10 cellular contexts compared by ENCODE assay signal in the genomic region with DNA sequence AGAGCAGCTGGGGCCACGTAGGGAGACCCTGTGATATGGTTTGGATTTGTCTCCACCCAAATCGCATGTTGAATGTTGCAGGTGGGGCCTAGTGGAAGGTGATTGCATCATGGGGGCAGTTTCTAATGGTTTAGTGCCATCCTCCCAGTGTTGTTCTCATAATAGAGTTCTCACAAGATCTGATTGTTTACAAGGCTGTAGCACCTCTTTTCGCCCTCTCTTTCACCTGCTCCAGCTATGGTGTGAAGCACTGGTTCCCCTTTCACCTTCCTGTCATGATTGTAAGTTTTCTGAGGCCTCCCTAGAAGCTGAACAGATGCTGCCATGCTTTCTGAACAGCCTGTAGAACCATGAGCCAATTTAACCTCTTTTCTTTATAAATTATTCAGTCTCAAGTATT.
DNase-seq lines count a peak whose midpoint lies in the region; ATAC-seq and TF ChIP-seq lines count a peak whose summit lies in the region.
"Had no signal": no experiment of that assay in that cellular context is flagged by ENCODE, and none has a peak within 500 bp of the region (broad histone marks: within the 10 kb centered on the region; RNA-seq: fewer than 3 reads in every experiment).

No MANE protein-coding gene starts in this region.

- H3K4me1 Mint-ChIP-seq in stimulated activated naive CD8-positive, alpha-beta T cell treated with anti-CD3 and anti-CD28 coated beads, Interleukin-15, Interleukin-2, amounts not matched to agents 100 ng/mL and 50 ng/mL, for 24 hours (ENCODE audit: low read depth): peaks cover 25% of the 10 kb centered on the region

- H3K27ac Mint-ChIP-seq in stimulated activated naive CD8-positive, alpha-beta T cell treated with anti-CD3 and anti-CD28 coated beads, Interleukin-15, Interleukin-2, amounts not matched to agents 100 ng/mL and 50 ng/mL, for 24 hours: peak overlapping the region; percentile 56

- no peak for DNase-seq in stimulated activated naive CD8-positive, alpha-beta T cell treated with anti-CD3 and anti-CD28 coated beads, Interleukin-15, Interleukin-2, amounts not matched to agents 100 U/mL and 50 U/mL, for 24 hours
- DNase-seq in DMS 273 treated with DMSO at 0.1 percent for 48 hours (lab: John Stamatoyannopoulos, UW) (no peak), GM13977 (ENCODE audit: low spot score) (no peak)
- DNase-seq: activated T-cell treated with anti-CD3 and anti-CD28 coated beads for 4 hours; stimulated activated CD4-positive, alpha-beta T cell treated with anti-CD3 and anti-CD28 coated beads, Interleukin-4, amount 100 ng/mL, for 1 hour had no signal

- H3K36me3 Mint-ChIP-seq in stimulated activated naive CD8-positive, alpha-beta T cell treated with anti-CD3 and anti-CD28 coated beads, Interleukin-15, Interleukin-2, amounts not matched to agents 100 ng/mL and 50 ng/mL, for 24 hours (ENCODE audit: low read depth): no peaks in the 10 kb centered on the region

- no peak overlapping the region for H3K4me3 Mint-ChIP-seq in stimulated activated naive CD8-positive, alpha-beta T cell treated with anti-CD3 and anti-CD28 coated beads, Interleukin-15, Interleukin-2, amounts not matched to agents 100 ng/mL and 50 ng/mL, for 24 hours

- in situ Hi-C loops in GM13977 (cut with MboI; ENCODE audit: low pct_unique_long_range_greater_than_20kb, low sequenced_read_pairs, unreplicated experiment): no loop called here

- TF ChIP-seq CTCF in GM13977 (IDR thresholded peaks at IDR 0.05; ENCODE audit: extremely low read depth, insufficient read depth, missing control alignments): no peak

- ATAC-seq in stimulated activated naive CD8-positive, alpha-beta T cell treated with anti-CD3 and anti-CD28 coated beads, Interleukin-15, Interleukin-2, amounts not matched to agents 100 U/mL and 50 U/mL, for 24 hours: no peak
- ATAC-seq in HG02798 (IDR thresholded peaks at IDR 0.05; ENCODE audit: poor library complexity, unreplicated experiment) (peak; percentile 88), HG03565 (IDR thresholded peaks at IDR 0.05; ENCODE audit: unreplicated experiment) (peak; percentile 48), HG02884 (IDR thresholded peaks at IDR 0.05; ENCODE audit: unreplicated experiment) (no peak)
- ATAC-seq in activated CD4-positive, CD25-positive, alpha-beta regulatory T cell treated with anti-CD3 and anti-CD28 coated beads, Interleukin-2, amount 50 U/mL, for 24 hours: no peak

- peaks cover 29% of the 10 kb centered on the region for H3K9me3 Mint-ChIP-seq in stimulated activated naive CD8-positive, alpha-beta T cell treated with anti-CD3 and anti-CD28 coated beads, Interleukin-15, Interleukin-2, amounts not matched to agents 100 ng/mL and 50 ng/mL, for 24 hours

- H3K27me3 Mint-ChIP-seq in stimulated activated naive CD8-positive, alpha-beta T cell treated with anti-CD3 and anti-CD28 coated beads, Interleukin-15, Interleukin-2, amounts not matched to agents 100 ng/mL and 50 ng/mL, for 24 hours: no peaks in the 10 kb centered on the region

Comparison
In these comparisons a context has a peak if more than half of its experiments do, and no peak if none do; other contexts are left out.
1. ATAC-seq: peak in HG02798 (single experiment) and HG03565 (single experiment); none in stimulated activated naive CD8-positive, alpha-beta T cell treated with anti-CD3 and anti-CD28 coated beads, Interleukin-15, Interleukin-2, amounts not matched to agents 100 U/mL and 50 U/mL, for 24 hours (single experiment), HG02884 (single experiment) and activated CD4-positive, CD25-positive, alpha-beta regulatory T cell treated with anti-CD3 and anti-CD28 coated beads, Interleukin-2, amount 50 U/mL, for 24 hours (0 of 2).